1 cellular context compared by ENCODE assay signal in the genomic region with DNA sequence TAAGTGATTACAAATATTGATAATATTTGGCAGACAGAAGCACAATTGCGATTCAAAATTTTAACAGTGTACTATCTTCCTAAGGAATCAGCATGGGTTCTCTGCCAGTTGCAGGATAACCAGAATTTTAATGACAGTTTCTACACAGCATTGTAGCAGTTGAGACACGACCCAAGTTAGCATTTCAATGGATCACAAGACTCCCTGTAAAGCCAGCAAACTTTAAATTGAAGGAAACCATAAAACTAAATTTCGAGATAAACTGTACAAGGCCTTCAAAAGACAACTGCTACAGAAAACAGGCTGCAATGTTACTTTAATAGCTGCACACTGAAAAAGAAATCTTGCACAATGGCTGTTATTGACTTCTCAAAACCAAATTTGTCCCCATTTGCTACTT.
A peak's percentile ranks its signal among the peaks of the same experiment; 100 is the strongest.
TF ChIP-seq lines count a peak whose summit lies in the region.

No MANE protein-coding gene starts in this region.

TF ChIP-seq in K562, 482 proteins besides CTCF, POLR2A, EP300 and RAD21 (continued from another document):
- TF ChIP-seq FOXM1 (IDR thresholded peaks at IDR 0.05; ENCODE audit: low read depth): peak; percentile 18; the same call in 1 of the 2 replicates
- TF ChIP-seq FOXM1 (CRISPR knock-in tag; IDR thresholded peaks at IDR 0.05; ENCODE audit: low read depth): no peak
- TF ChIP-seq, protein P1, sequence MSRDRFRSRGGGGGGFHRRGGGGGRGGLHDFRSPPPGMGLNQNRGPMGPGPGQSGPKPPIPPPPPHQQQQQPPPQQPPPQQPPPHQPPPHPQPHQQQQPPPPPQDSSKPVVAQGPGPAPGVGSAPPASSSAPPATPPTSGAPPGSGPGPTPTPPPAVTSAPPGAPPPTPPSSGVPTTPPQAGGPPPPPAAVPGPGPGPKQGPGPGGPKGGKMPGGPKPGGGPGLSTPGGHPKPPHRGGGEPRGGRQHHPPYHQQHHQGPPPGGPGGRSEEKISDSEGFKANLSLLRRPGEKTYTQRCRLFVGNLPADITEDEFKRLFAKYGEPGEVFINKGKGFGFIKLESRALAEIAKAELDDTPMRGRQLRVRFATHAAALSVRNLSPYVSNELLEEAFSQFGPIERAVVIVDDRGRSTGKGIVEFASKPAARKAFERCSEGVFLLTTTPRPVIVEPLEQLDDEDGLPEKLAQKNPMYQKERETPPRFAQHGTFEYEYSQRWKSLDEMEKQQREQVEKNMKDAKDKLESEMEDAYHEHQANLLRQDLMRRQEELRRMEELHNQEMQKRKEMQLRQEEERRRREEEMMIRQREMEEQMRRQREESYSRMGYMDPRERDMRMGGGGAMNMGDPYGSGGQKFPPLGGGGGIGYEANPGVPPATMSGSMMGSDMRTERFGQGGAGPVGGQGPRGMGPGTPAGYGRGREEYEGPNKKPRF (IDR thresholded peaks at IDR 0.05; ENCODE audit: low read depth, low read length): no peak
- TF ChIP-seq CEBPB (tag; IDR thresholded peaks at IDR 0.05): peak; percentile 45; the same call in 1 of the 2 replicates
